In the genomic region with DNA sequence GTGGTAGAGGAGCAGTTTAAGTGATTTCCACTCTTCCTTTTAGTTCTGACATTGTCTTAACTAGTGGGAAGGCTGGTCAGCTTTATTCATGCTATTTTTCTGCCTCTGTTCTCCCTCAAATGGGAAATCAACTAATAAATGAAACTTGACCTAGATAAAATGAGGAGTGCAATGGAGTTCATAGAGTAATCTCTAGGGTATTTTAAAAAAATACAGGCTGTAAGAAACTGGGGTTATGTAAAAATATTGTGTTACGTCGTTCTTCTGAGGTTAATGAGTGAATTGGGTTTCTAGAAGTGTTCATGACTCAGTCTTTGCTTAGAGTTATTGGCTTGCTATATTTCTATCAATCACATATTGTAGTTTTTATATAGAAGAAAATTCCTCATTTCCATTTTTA, we compare ENCODE assay signal across 23 cellular contexts.
"Had no signal": no experiment of that assay in that cellular context is flagged by ENCODE, and none has a peak within 500 bp of the region (broad histone marks: within the 10 kb centered on the region; RNA-seq: fewer than 3 reads in every experiment).

No MANE protein-coding gene starts in this region.

- ATAC-seq: effector memory CD8-positive, alpha-beta T cell; esophagus mucosa; gastrocnemius medialis; left ventricle myocardium superior; mucosa of descending colon had no signal

- DNase-seq: colonic mucosa; cortex of kidney; effector CD8-positive, alpha-beta T cell; effector memory CD8-positive, alpha-beta T cell; endodermal cell; erythroblast; esophagus squamous epithelium; foreskin fibroblast; foreskin melanocyte; gastrocnemius medialis; glutamatergic neuron; head of caudate nucleus; heart right ventricle; hippocampal formation; islet precursor cell; kidney; left lung; left ventricle myocardium superior; lower lobe of right lung; mesenchymal stem cell; mucosa of descending colon; naive B cell had no signal
